Comparison of ENCODE assay signal across 22 cellular contexts in the genomic region with DNA sequence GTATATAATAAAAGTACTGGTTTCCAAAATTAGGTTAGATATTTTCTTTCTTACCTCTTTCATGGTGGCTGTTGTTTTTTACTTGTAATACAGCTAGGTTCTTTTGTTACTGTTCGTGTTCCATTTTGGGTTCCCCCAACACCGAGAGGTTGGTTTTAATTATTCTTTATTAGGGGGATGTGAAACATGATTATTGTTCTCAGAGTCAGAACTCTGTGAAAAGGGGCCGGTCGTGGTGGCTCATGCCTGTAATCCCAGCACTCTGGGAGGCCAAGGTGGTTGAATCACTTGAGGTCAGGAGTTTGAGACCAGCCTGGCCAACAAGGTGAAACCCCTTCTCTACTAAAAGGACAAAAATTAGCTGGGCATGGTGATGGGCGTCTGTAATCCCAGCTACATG.
DNase-seq lines count a peak whose midpoint lies in the region; ATAC-seq and TF ChIP-seq lines count a peak whose summit lies in the region.
"Had no signal": no experiment of that assay in that cellular context is flagged by ENCODE, and none has a peak within 500 bp of the region (broad histone marks: within the 10 kb centered on the region; RNA-seq: fewer than 3 reads in every experiment).

No MANE protein-coding gene starts in this region.

- H3K9me2 ChIP-seq in GM23338 (ENCODE audit: insufficient read depth): no peaks in the 10 kb centered on the region

- in situ Hi-C loops in mammary epithelial cell (cut with MboI; ENCODE audit: low sequenced_read_pairs in 2 of 2): loop anchor here in 1 of 2 donors (10.0 kb wide), 1 partner anchor 60 kb away; no protein-coding TSS in a partner anchor

- ATAC-seq in GM23338 (no peak), WTC11 (no peak), naive B cell (ENCODE audit: low read depth in 2 of 2) (no peak), HG03469 (IDR thresholded peaks at IDR 0.05; ENCODE audit: unreplicated experiment) (no peak)
- ATAC-seq: A549, GM12878 had no signal

- H3K9ac ChIP-seq in mammary epithelial cell (ENCODE audit: insufficient read depth, low read length): no peak overlapping the region
- H3K9ac ChIP-seq: BLaER1 treated with 17β-estradiol and CSF1 and Interleukin-3, amounts not matched to agents 10 nM and 100 nM had no signal

- no peak overlapping the region for H2AFZ ChIP-seq in GM23338
- H2AFZ ChIP-seq in mammary epithelial cell (ENCODE audit: low read depth, low read length): no peak overlapping the region

- H3K36me3 Mint-ChIP-seq in GM23338 (ENCODE audit: low read depth): peaks cover 38% of the 10 kb centered on the region
- peaks cover 31% of the 10 kb centered on the region for H3K36me3 Mint-ChIP-seq in WTC11
- H3K36me3 Mint-ChIP-seq in naive B cell: peaks cover 24 to 34% of the 10 kb centered on the region in 2 donors

- H3K4me1 Mint-ChIP-seq in GM23338 (peaks cover 16% of the 10 kb centered on the region), WTC11 (peaks cover 22% of the 10 kb centered on the region), naive B cell (peaks cover 21 to 25% (median 24%) of the 10 kb centered on the region in 3 donors)

- CTCF ChIA-PET in WTC11 (lab: Charles Lee) (no interaction called here), mammary epithelial cell (lab: Charles Lee; ENCODE audit: low non-redundant PET) (no interaction called here)

- H3F3A ChIP-seq in GM23338 (replicated peaks; ENCODE audit: low read depth): no peaks in the 10 kb centered on the region

- WGBS in mammary epithelial cell (ENCODE audit: low coverage, missing lambda C conversion rate): 95% methylated on average over 5 of the region's 5 CpGs

- H3K79me2 ChIP-seq in GM23338 (replicated peaks; ENCODE audit: insufficient read depth): peaks cover 77% of the 10 kb centered on the region
- peaks cover 9% of the 10 kb centered on the region for H3K79me2 ChIP-seq in mammary epithelial cell (ENCODE audit: insufficient read depth, low read length)

- H3K9me3 ChIP-seq in tibial artery: no peaks in the 10 kb centered on the region
- H3K9me3 ChIP-seq in mammary epithelial cell (replicated peaks; ENCODE audit: insufficient read depth, low read length): no peaks in the 10 kb centered on the region
- H3K9me3 ChIP-seq: A549, BE2C, Caco-2, HAP-1 had no signal

- BruUV-seq in mammary epithelial cell (replicated peaks; lab: Mats Ljungman, UMichigan): no TSS peak

- POLR2A ChIA-PET in WTC11 (lab: Charles Lee): no interaction called here

- peaks cover 22% of the 10 kb centered on the region for H3K4me1 ChIP-seq in GM23338 (ENCODE audit: insufficient read depth)
- H3K4me1 ChIP-seq in tibial artery: peaks cover 0 to 3% (median 0%) of the 10 kb centered on the region in 4 donors
- peaks cover 13% of the 10 kb centered on the region for H3K4me1 ChIP-seq in mammary epithelial cell (ENCODE audit: insufficient read depth, low read length)
- H3K4me1 ChIP-seq: BE2C, Caco-2 had no signal

- TF ChIP-seq CTCF in GM23338 (conservative IDR thresholded peaks at IDR 0.05; ENCODE audit: low read depth in 2 of 2): no peak
- no peak for TF ChIP-seq CTCF in WTC11 (IDR thresholded peaks at IDR 0.05)
- TF ChIP-seq CTCF in tibial artery (IDR thresholded peaks at IDR 0.05): no peak
- no peak for TF ChIP-seq CTCF in mammary epithelial cell (conservative IDR thresholded peaks at IDR 0.05 in 1 of 2, IDR thresholded peaks at IDR 0.05 in 1 of 2; ENCODE audit: extremely low read depth in 1 of 2, insufficient read depth in 1 of 2, low read depth in 1 of 2, low read length in 2 of 2)

- no peaks in the 10 kb centered on the region for H3K27me3 Mint-ChIP-seq in GM23338 (ENCODE audit: insufficient read depth, low read depth, poor library complexity)
- no peaks in the 10 kb centered on the region for H3K27me3 Mint-ChIP-seq in WTC11 (ENCODE audit: low read depth)
- no peaks in the 10 kb centered on the region for H3K27me3 Mint-ChIP-seq in naive B cell
- H3K27me3 Mint-ChIP-seq: CD4-positive, alpha-beta memory T cell had no signal

- intact Hi-C loops in tibial artery (cut with DNase I; ENCODE audit: low total_unique reads): no loop called here
- intact Hi-C loops in mammary epithelial cell (cut with micrococcal nuclease): no loop called here

- H3K27ac ChIP-seq in GM23338 (ENCODE audit: low read depth) (peak overlapping the region; percentile 48), tibial artery (no peak overlapping the region), mammary epithelial cell (ENCODE audit: insufficient read depth, low read depth, low read length) (no peak overlapping the region)
- H3K27ac ChIP-seq: A549; BLaER1 treated with 17β-estradiol and CSF1 and Interleukin-3, amounts not matched to agents 10 nM and 100 nM had no signal

- H3K36me3 ChIP-seq in GM23338 (ENCODE audit: insufficient read depth) (peaks cover 15% of the 10 kb centered on the region), tibial artery (peaks cover 6 to 24% (median 22%) of the 10 kb centered on the region in 3 donors), mammary epithelial cell (ENCODE audit: insufficient read depth, low read length) (peaks cover 7% of the 10 kb centered on the region)

- H3K4me3 ChIP-seq in GM23338 (no peak overlapping the region), tibial artery (no peak overlapping the region), mammary epithelial cell (replicated peaks in 1 of 3; ENCODE audit: insufficient read depth in 1 of 3, low read depth in 2 of 3, low read length in 3 of 3) (no peak overlapping the region)
- H3K4me3 ChIP-seq: A549; BLaER1 treated with 17β-estradiol and CSF1 and Interleukin-3, amounts not matched to agents 10 nM and 100 nM; GM12878; HAP-1 had no signal

- H3K4me3 Mint-ChIP-seq in GM23338 (no peak overlapping the region), WTC11 (no peak overlapping the region), naive B cell (peak overlapping the region in 1 of 8 donors; percentile 17)
- H3K4me3 Mint-ChIP-seq: CD14-positive monocyte; CD4-positive, alpha-beta memory T cell; HFFc6 had no signal

- H3K27ac Mint-ChIP-seq in GM23338: no peak overlapping the region; the same call in 1 of the 2 replicates
- H3K27ac Mint-ChIP-seq in WTC11: peak overlapping the region; percentile 26; the same call in 1 of the 2 replicates
- H3K27ac Mint-ChIP-seq in naive B cell: peak overlapping the region in 4 of 6 donors; percentile 1 to 80 (median 66)
- H3K27ac Mint-ChIP-seq: HFFc6 had no signal

- DNase-seq in GM23338 (ENCODE audit: low spot score) (no peak), WTC11 (ENCODE audit: low spot score) (no peak), naive B cell (no peak), tibial artery (no peak), mammary epithelial cell (no peak), NCI-H774 (lab: John Stamatoyannopoulos, UW) (no peak)
- DNase-seq: 8988T; ACHN; AML-193; BE2C; Caco-2; CD4-positive, alpha-beta memory T cell; DMS153; DND-41; GOT3; HFFc6 had no signal

- H3K9me3 Mint-ChIP-seq in GM23338 (no peaks in the 10 kb centered on the region; the same call in none of the 3 replicates), WTC11 (peaks cover 11% of the 10 kb centered on the region), naive B cell (peaks cover 0 to 1% (median 0%) of the 10 kb centered on the region in 7 donors)
- H3K9me3 Mint-ChIP-seq: HFFc6 had no signal

- dilution Hi-C loops in mammary epithelial cell (cut with HindIII; ENCODE audit: low sequenced_read_pairs): no loop called here

- H3K27me3 ChIP-seq in GM23338 (ENCODE audit: insufficient read depth) (no peaks in the 10 kb centered on the region), tibial artery (no peaks in the 10 kb centered on the region), mammary epithelial cell (ENCODE audit: insufficient read depth, low read length) (no peaks in the 10 kb centered on the region)
- H3K27me3 ChIP-seq: BE2C; BLaER1 treated with 17β-estradiol and CSF1 and Interleukin-3, amounts not matched to agents 10 nM and 100 nM had no signal

- H3K4me2 ChIP-seq in GM23338 (no peak overlapping the region), mammary epithelial cell (ENCODE audit: insufficient read depth, low read depth, low read length) (no peak overlapping the region)
- H3K4me2 ChIP-seq: A549; BLaER1 treated with 17β-estradiol and CSF1 and Interleukin-3, amounts not matched to agents 10 nM and 100 nM had no signal

- H4K20me1 ChIP-seq in GM23338 (replicated peaks; ENCODE audit: insufficient read depth) (0 out of 2 replicates have a peak, but pooled peaks cover 8% of the 10 kb centered on the region), mammary epithelial cell (ENCODE audit: insufficient read depth, low read length) (no peaks in the 10 kb centered on the region)
- H4K20me1 ChIP-seq: BLaER1 treated with 17β-estradiol and CSF1 and Interleukin-3, amounts not matched to agents 10 nM and 100 nM had no signal

TF ChIP-seq in GM23338, 12 proteins besides CTCF, POLR2A, EP300 and RAD21 (continues in another document):
- TF ChIP-seq STAT1 (IDR thresholded peaks at IDR 0.05; ENCODE audit: unreplicated experiment): no peak
- no peak for TF ChIP-seq JUNB (IDR thresholded peaks at IDR 0.05; ENCODE audit: unreplicated experiment)

TF ChIP-seq in WTC11, 78 proteins besides CTCF, POLR2A, EP300 and RAD21 (continues in another document):
- no peak for TF ChIP-seq KAT7 (CRISPR knock-in tag; IDR thresholded peaks at IDR 0.05; ENCODE audit: borderline replicate concordance)
- TF ChIP-seq, protein P1, sequence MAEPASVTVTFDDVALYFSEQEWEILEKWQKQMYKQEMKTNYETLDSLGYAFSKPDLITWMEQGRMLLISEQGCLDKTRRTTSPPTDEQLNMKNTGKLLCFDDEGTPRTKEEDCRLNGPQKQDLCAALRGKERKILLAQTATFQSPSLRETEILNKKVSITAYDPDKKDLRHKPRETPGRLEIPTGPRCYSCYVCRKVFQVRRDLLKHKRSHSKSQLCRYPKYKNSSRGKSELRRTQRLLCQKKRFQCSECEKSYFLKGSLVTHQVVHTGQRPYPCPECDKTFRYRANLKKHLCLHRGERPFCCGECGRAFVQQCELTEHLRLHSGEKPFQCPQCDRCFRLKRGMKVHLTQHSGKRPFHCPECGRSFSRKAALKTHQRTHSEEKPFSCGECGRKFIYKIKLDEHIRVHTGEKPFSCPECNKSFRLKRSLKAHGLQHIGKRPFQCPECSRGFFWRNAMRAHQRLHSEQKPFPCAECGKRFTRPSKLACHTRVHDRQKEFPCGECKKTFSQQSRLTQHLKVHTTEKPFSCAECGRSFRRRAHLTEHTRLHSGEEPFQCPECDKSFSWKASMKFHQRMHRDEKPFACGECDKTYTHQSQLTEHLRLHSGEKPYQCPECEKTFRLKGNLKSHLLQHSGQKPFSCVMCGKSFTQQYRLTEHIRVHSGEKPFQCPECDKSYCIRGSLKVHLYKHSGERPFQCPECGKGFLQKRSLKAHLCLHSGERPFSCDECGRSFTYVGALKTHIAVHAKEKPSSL (CRISPR knock-in tag; conservative IDR thresholded peaks at IDR 0.05): no peak
- TF ChIP-seq CREM (CRISPR knock-in tag; IDR thresholded peaks at IDR 0.05): no peak
- TF ChIP-seq OVOL2 (CRISPR knock-in tag; IDR thresholded peaks at IDR 0.05; ENCODE audit: borderline replicate concordance): no peak
